Comparison of ENCODE assay signal across 1 cellular context in the genomic region with DNA sequence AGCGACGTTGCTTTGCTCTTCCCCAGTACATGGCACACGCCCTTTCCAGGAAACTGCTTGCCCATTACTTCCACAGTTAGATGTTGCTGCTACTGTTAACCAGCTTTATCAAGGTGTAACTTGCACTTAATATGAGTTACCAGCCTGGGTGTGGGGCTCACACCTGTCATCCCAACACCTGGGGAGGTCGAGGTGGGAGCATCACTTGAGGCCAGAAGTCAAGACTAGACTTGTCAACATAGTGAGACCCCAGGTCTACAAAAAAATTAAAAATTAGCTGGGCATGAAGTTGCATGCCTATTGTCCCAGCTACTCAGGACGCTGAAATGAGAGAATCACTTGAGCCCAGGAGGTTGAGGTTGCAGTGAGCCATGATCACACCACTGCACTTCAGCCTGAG.
TF ChIP-seq lines count a peak whose summit lies in the region.

No MANE protein-coding gene starts in this region.

TF ChIP-seq in H1, 55 proteins besides CTCF, POLR2A, EP300 and RAD21:
- TF ChIP-seq SUZ12 (IDR thresholded peaks at IDR 0.05; ENCODE audit: low read length): no peak
- no peak for TF ChIP-seq HDAC2 (IDR thresholded peaks at IDR 0.05; ENCODE audit: borderline replicate concordance in 1 of 2, low read depth in 2 of 2, low read length in 2 of 2)
- no peak for TF ChIP-seq POLR2AphosphoS5 (IDR thresholded peaks at IDR 0.05; ENCODE audit: low read depth, low read length)
- TF ChIP-seq NRF1 (IDR thresholded peaks at IDR 0.05; ENCODE audit: low read depth, low read length): no peak
- TF ChIP-seq, protein P1, sequence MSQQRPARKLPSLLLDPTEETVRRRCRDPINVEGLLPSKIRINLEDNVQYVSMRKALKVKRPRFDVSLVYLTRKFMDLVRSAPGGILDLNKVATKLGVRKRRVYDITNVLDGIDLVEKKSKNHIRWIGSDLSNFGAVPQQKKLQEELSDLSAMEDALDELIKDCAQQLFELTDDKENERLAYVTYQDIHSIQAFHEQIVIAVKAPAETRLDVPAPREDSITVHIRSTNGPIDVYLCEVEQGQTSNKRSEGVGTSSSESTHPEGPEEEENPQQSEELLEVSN (IDR thresholded peaks at IDR 0.05): no peak
- no peak for TF ChIP-seq CHD7 (IDR thresholded peaks at IDR 0.05; ENCODE audit: insufficient replicate concordance, low read length)
- TF ChIP-seq CTBP2 (IDR thresholded peaks at IDR 0.05; ENCODE audit: borderline replicate concordance, insufficient read depth, insufficient read length, low read length): no peak
- no peak for TF ChIP-seq TEAD4 (IDR thresholded peaks at IDR 0.05; ENCODE audit: low read depth, low read length)
- TF ChIP-seq SIN3A (conservative IDR thresholded peaks at IDR 0.05 in 1 of 2, IDR thresholded peaks at IDR 0.05 in 1 of 2; ENCODE audit: low read depth in 1 of 2, low read length in 2 of 2): no peak
- no peak for TF ChIP-seq RNF2 (IDR thresholded peaks at IDR 0.05; ENCODE audit: borderline replicate concordance, low read depth, low read length, missing control alignments, poor library complexity, severe bottlenecking)
- TF ChIP-seq KDM1A (IDR thresholded peaks at IDR 0.05; ENCODE audit: borderline replicate concordance, low read length): no peak
- no peak for TF ChIP-seq TCF12 (IDR thresholded peaks at IDR 0.05; ENCODE audit: low read depth, low read length)
- TF ChIP-seq TBP (IDR thresholded peaks at IDR 0.05; ENCODE audit: low read depth, low read length): no peak
- no peak for TF ChIP-seq SP2 (IDR thresholded peaks at IDR 0.05; ENCODE audit: low read length)
- TF ChIP-seq, protein P2, sequence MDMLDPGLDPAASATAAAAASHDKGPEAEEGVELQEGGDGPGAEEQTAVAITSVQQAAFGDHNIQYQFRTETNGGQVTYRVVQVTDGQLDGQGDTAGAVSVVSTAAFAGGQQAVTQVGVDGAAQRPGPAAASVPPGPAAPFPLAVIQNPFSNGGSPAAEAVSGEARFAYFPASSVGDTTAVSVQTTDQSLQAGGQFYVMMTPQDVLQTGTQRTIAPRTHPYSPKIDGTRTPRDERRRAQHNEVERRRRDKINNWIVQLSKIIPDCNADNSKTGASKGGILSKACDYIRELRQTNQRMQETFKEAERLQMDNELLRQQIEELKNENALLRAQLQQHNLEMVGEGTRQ (IDR thresholded peaks at IDR 0.05; ENCODE audit: low read length): no peak
- TF ChIP-seq GTF2F1 (IDR thresholded peaks at IDR 0.05; ENCODE audit: borderline replicate concordance, low read depth, low read length): no peak
- no peak for TF ChIP-seq CHD2 (IDR thresholded peaks at IDR 0.05; ENCODE audit: low read length)
- no peak for TF ChIP-seq YY1 (IDR thresholded peaks at IDR 0.05; ENCODE audit: low read depth, low read length)
- TF ChIP-seq GABPA (IDR thresholded peaks at IDR 0.05; ENCODE audit: borderline replicate concordance, insufficient read depth, low read length): no peak
TF ChIP-seq in H1: peak in this region for 0.
